ENCODE assay signal across 22 cellular contexts in genomic region chr3:123374016-123374415, GRCh38.
DNase-seq lines count a peak whose midpoint lies in the region; ATAC-seq and TF ChIP-seq lines count a peak whose summit lies in the region.
"Had no signal": no experiment of that assay in that cellular context is flagged by ENCODE, and none has a peak within 500 bp of the region (broad histone marks: within the 10 kb centered on the region; RNA-seq: fewer than 3 reads in every experiment).

No MANE protein-coding gene starts in this region.

- no peak for ATAC-seq in heart left ventricle
- no peak for ATAC-seq in Right ventricle myocardium superior (ENCODE audit: poor library complexity)
- no peak for ATAC-seq in GM19452 (IDR thresholded peaks at IDR 0.05; ENCODE audit: unreplicated experiment)
- no peak for ATAC-seq in aorta (ENCODE audit: low FRiP score)
- ATAC-seq in HG02973 (IDR thresholded peaks at IDR 0.05; ENCODE audit: unreplicated experiment): no peak
- ATAC-seq: activated CD4-positive, CD25-positive, alpha-beta regulatory T cell treated with anti-CD3 and anti-CD28 coated beads, Interleukin-2, amount 50 U/mL, for 24 hours; activated T-cell treated with anti-CD3 and anti-CD28 coated beads, Interleukin-2, amount 50 U/mL, for 72 hours; HCT116; right lobe of liver; SK-N-SH treated with all-trans-retinoic acid at 6 μM for 48 hours had no signal

- no peaks in the 10 kb centered on the region for H3K27me3 ChIP-seq in heart left ventricle
- no peaks in the 10 kb centered on the region for H3K27me3 ChIP-seq in esophagus muscularis mucosa
- H3K27me3 ChIP-seq in rectal smooth muscle tissue (ENCODE audit: control insufficient read depth, insufficient read depth, low read length): no peaks in the 10 kb centered on the region
- no peaks in the 10 kb centered on the region for H3K27me3 ChIP-seq in aorta (ENCODE audit: control insufficient read depth in 1 of 2, insufficient read depth in 2 of 2, low read length in 1 of 2)
- no peaks in the 10 kb centered on the region for H3K27me3 ChIP-seq in vagina
- H3K27me3 ChIP-seq: left lung, right lobe of liver had no signal

- H3K27ac ChIP-seq in heart left ventricle: peak overlapping the region; percentile 60 to 96 (median 85)
- H3K27ac ChIP-seq in esophagus muscularis mucosa (replicated peaks in 1 of 4): peak overlapping the region; percentile 85 to 97 (median 94)
- peak overlapping the region; percentile 33 for H3K27ac ChIP-seq in rectal smooth muscle tissue (ENCODE audit: low read depth, low read length)
- H3K27ac ChIP-seq in aorta (ENCODE audit: low read depth in 1 of 2, low read length in 2 of 2): peak overlapping the region in 1 of 2 donors; percentile 5
- no peak overlapping the region for H3K27ac ChIP-seq in vagina
- H3K27ac ChIP-seq: left lung, PC-9, right lobe of liver had no signal

- H3K4me1 ChIP-seq in heart left ventricle (peaks cover 12 to 96% (median 64%) of the 10 kb centered on the region in 12 donors), esophagus muscularis mucosa (peaks cover 78 to 100% (median 98%) of the 10 kb centered on the region in 4 donors), rectal smooth muscle tissue (ENCODE audit: control insufficient read depth, insufficient read depth, low read length) (peaks cover 66% of the 10 kb centered on the region), aorta (ENCODE audit: control insufficient read depth in 1 of 2, insufficient read depth in 2 of 2, low read length in 2 of 2) (peaks cover 1 to 9% of the 10 kb centered on the region in 2 donors), vagina (peaks cover 11% of the 10 kb centered on the region)

- H3K4me3 ChIP-seq in heart left ventricle (no peak overlapping the region), esophagus muscularis mucosa (no peak overlapping the region), rectal smooth muscle tissue (ENCODE audit: low read length) (peak overlapping the region; percentile 18), aorta (ENCODE audit: low read length in 2 of 2) (no peak overlapping the region), vagina (no peak overlapping the region)
- H3K4me3 ChIP-seq: left lung, PC-9, right lobe of liver had no signal

- TF ChIP-seq CTCF in heart left ventricle (IDR thresholded peaks at IDR 0.05) (no peak), esophagus muscularis mucosa (IDR thresholded peaks at IDR 0.05) (no peak), vagina (IDR thresholded peaks at IDR 0.05) (no peak)

- H3K9me3 ChIP-seq in heart left ventricle: peaks cover 0 to 3% (median 0%) of the 10 kb centered on the region in 12 donors
- H3K9me3 ChIP-seq in esophagus muscularis mucosa: no peaks in the 10 kb centered on the region
- H3K9me3 ChIP-seq in aorta (ENCODE audit: control insufficient read depth, low read length): no peaks in the 10 kb centered on the region
- no peaks in the 10 kb centered on the region for H3K9me3 ChIP-seq in vagina
- H3K9me3 ChIP-seq: left lung, right lobe of liver had no signal

- H3K36me3 ChIP-seq in heart left ventricle: peaks cover 0 to 1% (median 0%) of the 10 kb centered on the region in 9 donors
- peaks cover 0 to 3% (median 0%) of the 10 kb centered on the region in 4 donors for H3K36me3 ChIP-seq in esophagus muscularis mucosa
- no peaks in the 10 kb centered on the region for H3K36me3 ChIP-seq in rectal smooth muscle tissue (ENCODE audit: control insufficient read depth, insufficient read depth, low read length)
- H3K36me3 ChIP-seq in aorta (ENCODE audit: control insufficient read depth in 1 of 2, insufficient read depth in 2 of 2, low read length in 1 of 2): no peaks in the 10 kb centered on the region
- H3K36me3 ChIP-seq in vagina: no peaks in the 10 kb centered on the region
- H3K36me3 ChIP-seq: left lung, right lobe of liver had no signal

- WGBS in heart left ventricle, 4 donors: 50 to 74% (median 56%) methylated on average over 2 of the region's 2 CpGs
- 57% methylated on average over 2 of the region's 2 CpGs for WGBS in esophagus muscularis mucosa
- 55 to 60% methylated on average over 2 of the region's 2 CpGs for WGBS in aorta, 2 donors

- TF ChIP-seq POLR2A in heart left ventricle (IDR thresholded peaks at IDR 0.05) (no peak), esophagus muscularis mucosa (IDR thresholded peaks at IDR 0.05; ENCODE audit: low read depth) (no peak), vagina (IDR thresholded peaks at IDR 0.05) (no peak)

- intact Hi-C loops in heart left ventricle (cut with DNase I) (loop anchor here in 1 of 10 donors (5.0 to 10.0 kb wide), 2 partner anchors 42 to 71 kb away; partner anchors contain the start of gene ADCY5), Right ventricle myocardium superior (cut with DNase I) (no loop called here), esophagus muscularis mucosa (cut with DNase I) (loop anchor here (10.0 kb wide), 1 partner anchor 71 kb away; the partner anchor contains the start of gene ADCY5), aorta (cut with DNase I) (loop anchor here in 1 of 2 donors (10.0 kb wide), 1 partner anchor 71 kb away; the partner anchor contains the start of gene ADCY5), vagina (cut with DNase I) (no loop called here)

- no peak for TF ChIP-seq EP300 in esophagus muscularis mucosa (IDR thresholded peaks at IDR 0.05)

- H3K9ac ChIP-seq in rectal smooth muscle tissue (ENCODE audit: low read length): no peak overlapping the region

- peak in 1 of 5 donors; percentile 15 for DNase-seq in heart left ventricle
- no peak for DNase-seq in Right ventricle myocardium superior
- no peak for DNase-seq in esophagus muscularis mucosa (ENCODE audit: extremely low spot score)
- DNase-seq in aorta: no peak
- no peak for DNase-seq in vagina (ENCODE audit: extremely low spot score in 2 of 2)
- DNase-seq: activated CD4-positive, alpha-beta T cell treated with anti-CD3 and anti-CD28 coated beads, Interleukin-2, amount 50 U/mL, for 48 hours; activated naive CD4-positive, alpha-beta T cell treated with anti-CD3 and anti-CD28 coated beads for 36 hours; activated T-cell treated with anti-CD3 and anti-CD28 coated beads, Interleukin-2, amount 50 U/mL, for 72 hours; mesendoderm; NCI-H1048; NCI-H187; NCI-H526; PC-9; right lobe of liver; stimulated activated CD4-positive, alpha-beta T cell treated with anti-CD3 and anti-CD28 coated beads, Interleukin-4, amount 100 ng/mL, for 1 hour had no signal
